Comparison of ENCODE assay signal across 23 cellular contexts in genomic region chr7:57876-58275, GRCh38.
DNase-seq lines count a peak whose midpoint lies in the region; ATAC-seq and TF ChIP-seq lines count a peak whose summit lies in the region.
"Had no signal": no experiment of that assay in that cellular context is flagged by ENCODE, and none has a peak within 500 bp of the region (broad histone marks: within the 10 kb centered on the region; RNA-seq: fewer than 3 reads in every experiment).

No MANE protein-coding gene starts in this region.

- intact Hi-C loops in cardiac septum (cut with DNase I), result no loop called here
- intact Hi-C loops in heart right ventricle (cut with DNase I), result no loop called here
- intact Hi-C loops in left colon (cut with DNase I, micrococcal nuclease), result no loop called here

- no peaks in the 10 kb centered on the region for H3K36me3 ChIP-seq in heart right ventricle
- H3K36me3 ChIP-seq: MG63 had no signal

- no peaks in the 10 kb centered on the region for H3K9me3 ChIP-seq in heart right ventricle
- H3K9me3 ChIP-seq: A549, MG63 had no signal

- peaks cover 0 to 9% (median 0%) of the 10 kb centered on the region in 7 donors for H3K27me3 ChIP-seq in heart right ventricle
- H3K27me3 ChIP-seq: MG63 had no signal

- no peaks in the 10 kb centered on the region for H3K4me1 Mint-ChIP-seq in HFFc6 (ENCODE audit: low read depth)

- 50 to 56% methylated on average over 5 of the region's 5 CpGs for WGBS in heart right ventricle, 2 donors

- H3K4me3 ChIP-seq in heart right ventricle, result no peak overlapping the region
- H3K4me3 ChIP-seq: A549, MG63 had no signal

- peaks cover 18% of the 10 kb centered on the region for H3K27me3 Mint-ChIP-seq in HFFc6 (ENCODE audit: insufficient read depth)

- peak; percentile 60 for DNase-seq in cardiac septum (ENCODE audit: low spot score)
- no peak for DNase-seq in heart right ventricle
- peak; percentile 63 for DNase-seq in RPMI7951 (ENCODE audit: low read depth)
- DNase-seq in mesenteric fat pad (ENCODE audit: low spot score), result peak; percentile 33
- DNase-seq in superior temporal gyrus (ENCODE audit: extremely low spot score), result peak; percentile 17
- DNase-seq in NCI-H2196 treated with DMSO at 0.1 percent for 48 hours (lab: John Stamatoyannopoulos, UW; ENCODE audit: unreplicated experiment), result no peak
- no peak for DNase-seq in left colon
- no peak for DNase-seq in HFFc6
- DNase-seq: COR-L47; DMS153; EL; IMR-90; Karpas-422; MG63; NCI-H1105; NCI-H187; NCI-H345; NCI-H526 treated with DMSO at 0.1 percent for 48 hours; NK-92 treated with Interleukin-12 subunit alpha and Interleukin-12 subunit beta, amount 100 ng/mL, for 24 hours; OCI-M1; RPMI8226 had no signal

- ATAC-seq in heart right ventricle (no peak), left colon (no peak)
- ATAC-seq: A549 had no signal

- no peak overlapping the region for H3K27ac Mint-ChIP-seq in HFFc6

- H3K36me3 Mint-ChIP-seq in HFFc6 (ENCODE audit: low read depth), result no peaks in the 10 kb centered on the region

- H3K4me1 ChIP-seq in heart right ventricle, result peaks cover 0 to 13% (median 5%) of the 10 kb centered on the region in 9 donors
- H3K4me1 ChIP-seq: A549 had no signal

- no peak overlapping the region for H3K4me3 Mint-ChIP-seq in HFFc6

- TF ChIP-seq CTCF in heart right ventricle (IDR thresholded peaks at IDR 0.05), result no peak
- TF ChIP-seq CTCF in HFFc6 (IDR thresholded peaks at IDR 0.05), result no peak

- no peaks in the 10 kb centered on the region; the same call in 1 of the 2 replicates for H3K9me3 Mint-ChIP-seq in HFFc6

- no peak overlapping the region for H3K27ac ChIP-seq in heart right ventricle
- H3K27ac ChIP-seq: A549, C4-2B had no signal

Comparison
In these comparisons a context has a peak if more than half of its experiments do, and no peak if none do; other contexts are left out.
1. DNase-seq: peak in cardiac septum (single experiment), RPMI7951 (single experiment), mesenteric fat pad (single experiment) and superior temporal gyrus (single experiment); none in heart right ventricle (0 of 2), NCI-H2196 treated with DMSO at 0.1 percent for 48 hours (single experiment), left colon (0 of 2) and HFFc6 (single experiment).